1 cellular context compared by ENCODE assay signal in the genomic region with DNA sequence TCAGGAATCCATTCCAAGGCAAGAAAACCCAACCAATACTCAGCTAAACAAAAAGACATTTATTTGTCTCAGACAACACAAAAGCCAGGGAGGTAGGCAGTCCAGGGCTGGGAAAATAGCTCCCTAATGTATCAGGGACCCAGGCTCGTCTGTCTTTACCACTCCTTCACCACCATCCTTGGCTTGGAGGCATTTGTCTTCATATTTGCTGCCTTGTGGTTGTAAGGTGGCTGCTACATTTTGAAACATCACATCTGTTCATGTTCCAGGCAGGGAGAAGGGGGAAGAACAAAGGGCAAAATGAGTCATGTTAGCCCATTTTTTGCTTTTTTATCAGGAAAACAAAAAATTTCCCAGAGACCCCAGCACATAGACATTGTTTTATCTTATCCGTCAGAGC.
TF ChIP-seq lines count a peak whose summit lies in the region.

No MANE protein-coding gene starts in this region.

TF ChIP-seq in WTC11, 78 proteins besides CTCF, POLR2A, EP300 and RAD21 (continued from another document):
- TF ChIP-seq ZBTB43 (CRISPR knock-in tag; IDR thresholded peaks at IDR 0.05): no peak
- TF ChIP-seq NFYB (CRISPR knock-in tag; conservative IDR thresholded peaks at IDR 0.05; ENCODE audit: low read depth): no peak
- no peak for TF ChIP-seq ZSCAN18 (CRISPR knock-in tag; IDR thresholded peaks at IDR 0.05)
